ENCODE assay signal across 21 cellular contexts in the genomic region with DNA sequence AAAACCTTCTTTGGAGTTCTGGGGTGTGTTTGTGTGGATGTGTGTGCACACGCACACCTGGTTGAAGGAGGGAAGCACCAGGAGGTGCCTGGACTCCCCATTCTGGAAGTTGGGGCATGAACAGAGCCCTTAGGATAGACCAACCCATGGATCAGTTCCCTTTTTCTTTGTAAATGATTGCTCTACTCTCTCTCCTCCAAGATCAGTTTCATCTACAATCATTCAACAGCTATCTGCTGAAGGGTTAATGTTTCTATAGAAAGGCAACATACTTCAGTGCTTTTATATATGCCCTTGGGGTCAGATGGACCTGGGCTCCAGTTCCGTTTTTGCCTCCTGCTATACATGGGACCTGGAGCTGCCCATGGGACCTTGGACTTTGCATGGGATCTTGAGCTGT.
DNase-seq lines count a peak whose midpoint lies in the region; ATAC-seq and TF ChIP-seq lines count a peak whose summit lies in the region.
"Had no signal": no experiment of that assay in that cellular context is flagged by ENCODE, and none has a peak within 500 bp of the region (broad histone marks: within the 10 kb centered on the region; RNA-seq: fewer than 3 reads in every experiment).

No MANE protein-coding gene starts in this region.

- ATAC-seq in GM18873 (IDR thresholded peaks at IDR 0.05; ENCODE audit: low FRiP score, unreplicated experiment) (peak; percentile 79), GM19468 (IDR thresholded peaks at IDR 0.05; ENCODE audit: extremely low read depth, unreplicated experiment) (peak; percentile 14), HG03066 (IDR thresholded peaks at IDR 0.05; ENCODE audit: low read depth, unreplicated experiment) (peak; percentile 57), HG03571 (IDR thresholded peaks at IDR 0.05; ENCODE audit: unreplicated experiment) (peak; percentile 59), GM19463 (IDR thresholded peaks at IDR 0.05; ENCODE audit: unreplicated experiment) (no peak)
- ATAC-seq: A549, GM23338, HCT116, HepG2 had no signal

- TF ChIP-seq CTCF in lower leg skin (IDR thresholded peaks at IDR 0.05): no peak

- H3K4me3 ChIP-seq in lower leg skin (ENCODE audit: low read depth, poor library complexity, severe bottlenecking): no peak overlapping the region
- H3K4me3 ChIP-seq: A549, BLaER1, GM23338 had no signal

- intact Hi-C loops in lower leg skin (cut with DNase I; ENCODE audit: low total_unique reads): no loop called here

- 75 to 79% methylated on average over 2 of the region's 2 CpGs for WGBS in lower leg skin, 2 donors

- DNase-seq in NCI-H1048 (lab: John Stamatoyannopoulos, UW) (no peak), lower leg skin (ENCODE audit: low spot score in 2 of 2) (no peak)
- DNase-seq: CD4-positive, alpha-beta memory T cell; GF-D8; KBM-7; NCI-H187; NCI-H226; NCI-H524; NCI-H82; T-helper 1 cell; T1000 had no signal

- TF ChIP-seq POLR2A in lower leg skin (IDR thresholded peaks at IDR 0.05): no peak
